Comparison of ENCODE assay signal across 1 cellular context in the genomic region with DNA sequence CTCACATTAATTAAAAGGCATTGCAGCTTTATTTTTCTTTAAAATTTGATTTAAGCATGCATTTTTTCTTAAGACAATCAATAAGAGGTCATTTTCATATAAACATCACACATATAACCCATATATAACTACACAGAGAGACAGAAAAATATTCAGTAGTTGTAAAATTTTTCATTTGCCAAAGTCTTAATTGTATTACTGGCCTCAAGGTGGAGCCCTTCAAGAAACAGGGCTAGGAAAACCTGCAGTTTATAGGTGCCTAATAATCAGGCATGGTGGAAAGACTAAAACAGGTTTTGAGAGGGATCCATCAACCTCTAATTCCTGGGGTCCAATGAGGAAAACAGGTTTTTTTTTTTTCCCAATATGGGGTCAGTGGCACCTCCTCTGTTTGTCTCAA.
TF ChIP-seq lines count a peak whose summit lies in the region.

No MANE protein-coding gene starts in this region.

TF ChIP-seq in WTC11, 78 proteins besides CTCF, POLR2A, EP300 and RAD21 (continued from another document):
- TF ChIP-seq, protein P1, sequence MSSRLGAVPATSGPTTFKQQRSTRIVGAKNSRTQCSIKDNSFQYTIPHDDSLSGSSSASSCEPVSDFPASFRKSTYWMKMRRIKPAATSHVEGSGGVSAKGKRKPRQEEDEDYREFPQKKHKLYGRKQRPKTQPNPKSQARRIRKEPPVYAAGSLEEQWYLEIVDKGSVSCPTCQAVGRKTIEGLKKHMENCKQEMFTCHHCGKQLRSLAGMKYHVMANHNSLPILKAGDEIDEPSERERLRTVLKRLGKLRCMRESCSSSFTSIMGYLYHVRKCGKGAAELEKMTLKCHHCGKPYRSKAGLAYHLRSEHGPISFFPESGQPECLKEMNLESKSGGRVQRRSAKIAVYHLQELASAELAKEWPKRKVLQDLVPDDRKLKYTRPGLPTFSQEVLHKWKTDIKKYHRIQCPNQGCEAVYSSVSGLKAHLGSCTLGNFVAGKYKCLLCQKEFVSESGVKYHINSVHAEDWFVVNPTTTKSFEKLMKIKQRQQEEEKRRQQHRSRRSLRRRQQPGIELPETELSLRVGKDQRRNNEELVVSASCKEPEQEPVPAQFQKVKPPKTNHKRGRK (CRISPR knock-in tag; IDR thresholded peaks at IDR 0.05; ENCODE audit: borderline replicate concordance), result no peak
- TF ChIP-seq USF2 (CRISPR knock-in tag; IDR thresholded peaks at IDR 0.05) (no peak), NR1H2 (CRISPR knock-in tag; IDR thresholded peaks at IDR 0.05) (no peak), KAT7 (CRISPR knock-in tag; IDR thresholded peaks at IDR 0.05; ENCODE audit: borderline replicate concordance) (no peak), SMAD4 (CRISPR knock-in tag; IDR thresholded peaks at IDR 0.05) (no peak)
- TF ChIP-seq, protein P2, sequence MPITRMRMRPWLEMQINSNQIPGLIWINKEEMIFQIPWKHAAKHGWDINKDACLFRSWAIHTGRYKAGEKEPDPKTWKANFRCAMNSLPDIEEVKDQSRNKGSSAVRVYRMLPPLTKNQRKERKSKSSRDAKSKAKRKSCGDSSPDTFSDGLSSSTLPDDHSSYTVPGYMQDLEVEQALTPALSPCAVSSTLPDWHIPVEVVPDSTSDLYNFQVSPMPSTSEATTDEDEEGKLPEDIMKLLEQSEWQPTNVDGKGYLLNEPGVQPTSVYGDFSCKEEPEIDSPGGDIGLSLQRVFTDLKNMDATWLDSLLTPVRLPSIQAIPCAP (CRISPR knock-in tag; IDR thresholded peaks at IDR 0.05), result no peak
